2 cellular contexts compared by ENCODE assay signal in genomic region chr12:125003021-125003420, GRCh38.
TF ChIP-seq lines count a peak whose summit lies in the region.

No MANE protein-coding gene starts in this region.

TF ChIP-seq in GM23338, 12 proteins besides CTCF, POLR2A, EP300 and RAD21 (continued from another document):
- TF ChIP-seq REST (IDR thresholded peaks at IDR 0.05; ENCODE audit: unreplicated experiment) = no peak
- TF ChIP-seq ZNF462 (CRISPR knock-in tag; IDR thresholded peaks at IDR 0.05) = no peak
- no peak for TF ChIP-seq EZH2 (IDR thresholded peaks at IDR 0.05; ENCODE audit: low read depth, unreplicated experiment)
- TF ChIP-seq ETS1 (IDR thresholded peaks at IDR 0.05) = no peak

TF ChIP-seq in WTC11, 78 proteins besides CTCF, POLR2A, EP300 and RAD21 (continued from another document):
- TF ChIP-seq SP1 (CRISPR knock-in tag; conservative IDR thresholded peaks at IDR 0.05) (no peak), KAT7 (CRISPR knock-in tag; IDR thresholded peaks at IDR 0.05; ENCODE audit: borderline replicate concordance) (no peak)
